In the genomic region with DNA sequence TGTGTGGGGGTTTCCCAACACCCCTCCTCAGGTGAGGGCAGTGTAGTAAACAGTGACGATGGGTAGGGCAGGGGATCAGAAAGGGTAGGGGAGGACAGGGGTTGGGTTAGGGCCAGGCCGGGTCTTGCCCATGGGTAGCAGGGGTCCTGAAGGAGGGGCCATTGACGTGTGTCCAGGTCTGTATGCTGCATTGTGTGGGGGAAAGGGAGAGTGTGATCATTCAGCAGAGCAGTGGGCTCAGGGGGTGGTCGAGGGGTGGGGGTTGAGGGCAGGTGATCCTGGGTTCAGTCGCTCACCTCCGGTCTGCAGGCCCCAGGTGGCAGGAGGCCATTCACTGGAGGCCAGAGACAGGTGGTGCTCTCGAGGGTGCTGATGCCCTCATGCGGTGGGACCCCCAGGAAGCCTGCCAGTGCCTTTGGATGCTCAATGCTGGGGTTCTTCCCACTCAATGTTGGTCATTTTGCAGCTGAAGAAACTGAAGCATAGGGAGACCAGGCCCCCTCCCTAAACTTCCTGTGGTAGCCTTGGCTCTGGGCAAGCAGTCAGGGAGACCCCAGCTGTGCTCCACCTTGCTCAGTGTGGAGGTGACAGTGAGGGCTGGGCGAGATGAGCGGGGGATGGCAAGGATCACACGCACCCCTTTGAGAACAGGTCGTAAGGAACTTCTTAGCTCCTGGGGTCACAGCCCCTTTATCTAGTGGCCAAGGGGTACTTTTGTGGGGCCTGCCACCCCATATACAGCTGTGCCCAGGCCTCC, we compare ENCODE assay signal across 22 cellular contexts. TPM values are rescaled to one million over a fixed set of nuclear protein-coding genes. Genes with fewer than 3 reads are reported as not detected.
A peak's percentile ranks its signal among the peaks of the same experiment; 100 is the strongest.
DNase-seq lines count a peak whose midpoint lies in the region; ATAC-seq and TF ChIP-seq lines count a peak whose summit lies in the region.
"Had no signal": no experiment of that assay in that cellular context is flagged by ENCODE, and none has a peak within 500 bp of the region (broad histone marks: within the 10 kb centered on the region; RNA-seq: fewer than 3 reads in every experiment).

No MANE protein-coding gene starts in this region.

- WGBS in gastroesophageal sphincter (ENCODE audit: low coverage in 1 of 2), 2 donors = 38 to 67% methylated on average over 1 to 2 of the region's 12 CpGs

- TF ChIP-seq POLR2A in gastroesophageal sphincter (IDR thresholded peaks at IDR 0.05) = no peak

- no peak for TF ChIP-seq EP300 in gastroesophageal sphincter (IDR thresholded peaks at IDR 0.05)

- CTCF ChIA-PET in GM10248 (lab: Yijun Ruan, JAX) = interaction anchor here (0.7 to 1.0 kb wide), 2 partner anchors 13 to 19 kb away, joined by 3 read pairs; no protein-coding TSS in a partner anchor

- no peak overlapping the region for H3K4me3 ChIP-seq in H7 (ENCODE audit: insufficient read depth, low read depth, low read length)
- no peak overlapping the region for H3K4me3 ChIP-seq in gastroesophageal sphincter
- H3K4me3 ChIP-seq: BLaER1, GM12878, GM23338, SJSA1 had no signal

- H3K36me3 ChIP-seq in H7 (replicated peaks; ENCODE audit: control insufficient read depth, insufficient read depth, low read length) (no peaks in the 10 kb centered on the region), gastroesophageal sphincter (no peaks in the 10 kb centered on the region)
- H3K36me3 ChIP-seq: BLaER1, SJSA1 had no signal

- no peaks in the 10 kb centered on the region for H3K4me1 ChIP-seq in gastroesophageal sphincter
- H3K4me1 ChIP-seq: BLaER1 had no signal

- POLR2A ChIA-PET in GM10248 (lab: Yijun Ruan, JAX) = no interaction called here

- H3K27ac ChIP-seq in gastroesophageal sphincter = no peak overlapping the region
- H3K27ac ChIP-seq: BLaER1, HL-60, SJSA1 had no signal

- peak; percentile 26 for ATAC-seq in gastroesophageal sphincter
- ATAC-seq in GM18867 (IDR thresholded peaks at IDR 0.05; ENCODE audit: unreplicated experiment) = no peak
- ATAC-seq: GM12878, GM23338 had no signal

- intact Hi-C loops in posterior vena cava (cut with DNase I) = no loop called here

- H3K27me3 ChIP-seq in H7 (ENCODE audit: control insufficient read depth, insufficient read depth, low read length) (no peaks in the 10 kb centered on the region), gastroesophageal sphincter (peaks cover 16% of the 10 kb centered on the region)
- H3K27me3 ChIP-seq: BLaER1, SJSA1 had no signal

- no peaks in the 10 kb centered on the region for H3K9me3 ChIP-seq in gastroesophageal sphincter
- H3K9me3 ChIP-seq: BLaER1, SJSA1 had no signal

- DNase-seq in GM10248 (ENCODE audit: extremely low spot score) (peak; percentile 3), H7 (peak; percentile 24), posterior vena cava (ENCODE audit: low spot score) (peak; percentile 47), NCI-H774 (lab: John Stamatoyannopoulos, UW) (no peak), ecto neural progenitor cell (ENCODE audit: low spot score) (no peak)
- DNase-seq: CD4-positive, alpha-beta T cell; COR-L47; DMS79; KBM-7; MM.1S; NCI-H1048; NCI-H1436; NCI-H187 treated with DMSO at 0.1 percent for 48 hours; NCI-H2107; NCI-H69 had no signal

- TF ChIP-seq CTCF in GM10248 (IDR thresholded peaks at IDR 0.05; ENCODE audit: control extremely low read depth, extremely low read depth, low read depth, missing control alignments) (no peak), gastroesophageal sphincter (IDR thresholded peaks at IDR 0.05) (no peak)

RNA-seq across cellular contexts. Expression of a gene that starts 48.8 kb away (rescaled TPM):
- total RNA-seq in H7 (2014; rRNA removed; shearing (Covaris generic)) = 0.31 TPM in 1 of 2 replicates, not detected in the other
- 1 to 10 TPM in 2 of 4 donors, under 1 TPM in 2; 0.27 to 1.5 (median 0.81) TPM for total RNA-seq in gastroesophageal sphincter
- total RNA-seq in posterior vena cava = 1 to 10 TPM; 1.2 to 3.5 TPM
- total RNA-seq: CD4-positive, alpha-beta T cell; GM23338; SJSA1 had no signal

Comparison
In these comparisons a context has a peak if more than half of its experiments do, and no peak if none do; other contexts are left out.
1. DNase-seq: peak in GM10248 (single experiment), H7 (single experiment) and posterior vena cava (single experiment); none in NCI-H774 (single experiment) and ecto neural progenitor cell (single experiment).